In genomic region chr12:106141920-106142319, GRCh38 we compare ENCODE assay signal across 1 cellular context. TPM values are rescaled to one million over a fixed set of nuclear protein-coding genes. Genes with fewer than 3 reads are reported as not detected.
"Had no signal": no experiment of that assay in that cellular context is flagged by ENCODE, and none has a peak within 500 bp of the region (broad histone marks: within the 10 kb centered on the region; RNA-seq: fewer than 3 reads in every experiment).

No MANE protein-coding gene starts in this region.

RNA-seq across cellular contexts. Expression of gene NUAK1, which starts 3.2 kb away (rescaled TPM):
- total RNA-seq: activated CD8-positive, alpha-beta memory T cell treated with anti-CD3 and anti-CD28 coated beads for 36 hours had no signal
